ENCODE assay signal across 8 cellular contexts in genomic region chr6:84227434-84228197, GRCh38. TPM values are rescaled to one million over a fixed set of nuclear protein-coding genes. Genes with fewer than 3 reads are reported as not detected.
DNase-seq lines count a peak whose midpoint lies in the region; ATAC-seq and TF ChIP-seq lines count a peak whose summit lies in the region.

CEP162 (minus strand) TSS chr6:84227643; CDS start chr6:84226393, 1,250 bp downstream.

- ATAC-seq in GM19328 (IDR thresholded peaks at IDR 0.05; ENCODE audit: unreplicated experiment) = peak; percentile 97
- peak; percentile 98 for ATAC-seq in HG03520 (IDR thresholded peaks at IDR 0.05; ENCODE audit: unreplicated experiment)

- H3K4me3 ChIP-seq in dorsolateral prefrontal cortex (peak within 1 kb of the TSS; percentile 59 to 99 (median 85)), lower leg skin (ENCODE audit: low read depth, poor library complexity, severe bottlenecking) (peak within 1 kb of the TSS; percentile 69)

- no peak for TF ChIP-seq POLR2A in lower leg skin (IDR thresholded peaks at IDR 0.05)

- peak within 1 kb of the TSS; percentile 58 for H3K27ac ChIP-seq in C4-2B
- H3K27ac ChIP-seq in dorsolateral prefrontal cortex = peak within 1 kb of the TSS; percentile 79 to 99 (median 95)

- TF ChIP-seq CTCF in C4-2B (conservative IDR thresholded peaks at IDR 0.05) = peak; percentile 79
- TF ChIP-seq CTCF in dorsolateral prefrontal cortex (IDR thresholded peaks at IDR 0.05 in 54 of 56, conservative IDR thresholded peaks at IDR 0.05 in 2 of 56; ENCODE audit: low read depth in 1 of 56, partially characterized antibody in 56 of 56) = peak; percentile 55 to 84 (median 72)
- peak in 1 of 3 donors; percentile 43 for TF ChIP-seq CTCF in lower leg skin (IDR thresholded peaks at IDR 0.05)

- intact Hi-C loops in dorsolateral prefrontal cortex (cut with DNase I) = loop anchor here (5.0 to 10.0 kb wide), 3 partner anchors 343 to 615 kb away; partner anchors contain the start of gene SNAP91 (in 1 of the 2)
- intact Hi-C loops in lower leg skin (cut with DNase I; ENCODE audit: low total_unique reads) = no loop called here

- 1% methylated on average over 39 to 40 of the region's 40 CpGs for WGBS in lower leg skin, 2 donors

- peaks cover 0 to 15% (median 0%) of the 10 kb centered on the region in 45 donors for H3K27me3 ChIP-seq in dorsolateral prefrontal cortex

- DNase-seq in NCI-H526 treated with DMSO at 0.1 percent for 48 hours (lab: John Stamatoyannopoulos, UW) (peak; percentile 92), dorsolateral prefrontal cortex (peak; percentile 95 to 100 (median 96)), lower leg skin (ENCODE audit: low spot score in 2 of 2) (peak; percentile 94 to 99)
- peak; percentile 64 to 81 for DNase-seq in activated CD4-positive, alpha-beta T cell treated with anti-CD3 and anti-CD28 coated beads, Interleukin-2, amount 50 U/mL, for 24 hours (ENCODE audit: low read depth in 1 of 2, low spot score in 1 of 2)
- peak; percentile 74 to 86 for DNase-seq in stimulated activated CD4-positive, alpha-beta T cell treated with anti-CD3 and anti-CD28 coated beads, Interleukin-4, amount 100 ng/mL, for 48 hours (ENCODE audit: low read depth in 2 of 2)

RNA-seq across cellular contexts. Expression of gene CEP162, which starts in this region (rescaled TPM):
- total RNA-seq in dorsolateral prefrontal cortex (10 to 100 TPM in 89 of 120 experiments, 1 to 10 TPM in 31; 6.2 to 20.6 (median 11.2) TPM), lower leg skin (1 to 10 TPM; 3.6 to 7.1 (median 5.2) TPM)

Comparison
In these comparisons a context has a peak if more than half of its experiments do, and no peak if none do; other contexts are left out.
1. Peak in every context shown above with its lines: DNase-seq, ATAC-seq, H3K4me3 ChIP-seq and H3K27ac ChIP-seq.